Comparison of ENCODE assay signal across 24 cellular contexts in genomic region chrX:149467920-149468319, GRCh38.
"Had no signal": no experiment of that assay in that cellular context is flagged by ENCODE, and none has a peak within 500 bp of the region (broad histone marks: within the 10 kb centered on the region; RNA-seq: fewer than 3 reads in every experiment).

No MANE protein-coding gene starts in this region.

- H3K4me1 ChIP-seq: foreskin keratinocyte, pancreas, sigmoid colon, testis, tibial artery had no signal

- H3K9me3 ChIP-seq: esophagus muscularis mucosa, lower lobe of right lung, pancreas, sigmoid colon, testis, tibial artery had no signal

- H3K27me3 ChIP-seq: esophagus muscularis mucosa, foreskin keratinocyte, gastroesophageal sphincter, sigmoid colon, testis, tibial artery had no signal

- DNase-seq: dermis blood vessel endothelial cell; effector memory CD4-positive, alpha-beta T cell; foreskin keratinocyte; hypothalamus; immature natural killer cell; islet precursor cell; kidney glomerular epithelial cell; lower lobe of right lung; naive thymus-derived CD8-positive, alpha-beta T cell; nephron progenitor cell; occipital lobe; pancreas; retina; sigmoid colon; stimulated activated CD4-positive, alpha-beta T cell treated with anti-CD3 and anti-CD28 coated beads, Interleukin-4, amount 100 ng/mL, for 4 hours; stimulated activated naive CD8-positive, alpha-beta T cell treated with anti-CD3 and anti-CD28 coated beads, Interleukin-15, Interleukin-2, amounts not matched to agents 100 U/mL and 50 U/mL, for 24 hours; substantia nigra; testis; tibial artery had no signal

- H3K27ac ChIP-seq: coronary artery, esophagus muscularis mucosa, foreskin keratinocyte, gastroesophageal sphincter, lower lobe of right lung, pancreas, sigmoid colon, testis, tibial artery had no signal

- H3K4me3 ChIP-seq: coronary artery, esophagus muscularis mucosa, gastroesophageal sphincter, lower lobe of right lung, pancreas, sigmoid colon, testis, tibial artery had no signal

- ATAC-seq: foreskin keratinocyte; gastroesophageal sphincter; left lobe of liver; lower lobe of right lung; naive thymus-derived CD8-positive, alpha-beta T cell; pancreas; stimulated activated memory B cell treated with anti-CD40 and anti-IgM and Interleukin-4, amounts not matched to agents 10 μg/mL and 1 μg/mL and 100 μg/mL, for 72 hours; stimulated activated naive CD8-positive, alpha-beta T cell treated with anti-CD3 and anti-CD28 coated beads, Interleukin-15, Interleukin-2, amounts not matched to agents 100 U/mL and 50 U/mL, for 24 hours had no signal

- H3K36me3 ChIP-seq: esophagus muscularis mucosa, gastroesophageal sphincter, lower lobe of right lung, pancreas, sigmoid colon, tibial artery had no signal
